8 cellular contexts compared by ENCODE assay signal in the genomic region with DNA sequence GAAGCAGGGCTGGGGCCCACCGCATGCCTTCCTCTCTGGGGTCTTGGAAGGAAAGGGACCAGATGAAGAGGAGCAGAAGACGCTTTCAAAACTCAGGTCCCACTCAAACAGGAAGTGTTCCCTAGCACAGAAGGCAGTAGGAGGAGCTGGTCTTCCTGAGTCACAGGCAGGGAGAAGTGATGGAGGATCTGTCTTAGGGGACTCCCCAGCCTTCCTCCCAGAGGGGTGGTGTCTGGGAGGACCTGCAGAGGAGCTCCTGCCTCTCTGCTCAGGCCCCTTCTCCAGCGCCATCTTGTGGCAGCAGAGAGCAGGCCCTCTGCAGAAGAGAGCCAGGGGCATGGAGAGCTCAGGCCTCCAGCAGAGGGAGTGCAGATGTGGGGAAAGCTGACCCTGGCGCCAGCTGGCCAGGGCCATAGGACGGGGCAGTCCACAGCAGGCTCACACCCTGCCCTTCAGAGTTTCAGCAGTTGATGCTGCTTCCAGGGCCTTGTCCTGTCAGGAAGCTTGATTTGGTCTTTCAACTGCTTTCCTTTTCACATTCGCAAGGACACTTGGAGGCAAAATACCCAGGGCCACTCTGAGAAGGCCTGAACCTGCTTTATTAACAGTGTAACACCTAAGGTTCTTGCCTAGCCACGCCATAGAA.
DNase-seq lines count a peak whose midpoint lies in the region; ATAC-seq and TF ChIP-seq lines count a peak whose summit lies in the region.

No MANE protein-coding gene starts in this region.

- CTCF ChIA-PET in OCI-LY7 (lab: Charles Lee; ENCODE audit: unreplicated experiment) = interaction anchor here (0.6 to 1.9 kb wide), 17 partner anchors 9 to 226 kb away, joined by 3 to 23 read pairs (median 4); a partner anchor contains a TSS

- peak overlapping the region; percentile 92 for H3K27ac Mint-ChIP-seq in activated T-cell treated with anti-CD3 and anti-CD28 coated beads, Interleukin-2, amount 50 U/mL, for 24 hours
- H3K27ac Mint-ChIP-seq in nephron progenitor cell = peak overlapping the region; percentile 48

- H3K4me3 Mint-ChIP-seq in activated T-cell treated with anti-CD3 and anti-CD28 coated beads, Interleukin-2, amount 50 U/mL, for 24 hours = peak overlapping the region; percentile 77
- peak overlapping the region; percentile 8 for H3K4me3 Mint-ChIP-seq in nephron progenitor cell

- DNase-seq in DMS 273 treated with DMSO at 0.1 percent for 48 hours (lab: John Stamatoyannopoulos, UW) = peak; percentile 72
- peak; percentile 86 for DNase-seq in OCI-LY7 (ENCODE audit: low spot score)
- DNase-seq in activated T-cell treated with anti-CD3 and anti-CD28 coated beads, Interleukin-2, amount 50 U/mL, for 24 hours = peak; percentile 81
- DNase-seq in fibroblast of mammary gland (ENCODE audit: low read depth) = peak; percentile 91
- DNase-seq in nephron progenitor cell = peak; percentile 89

- TF ChIP-seq CTCF in OCI-LY7 (conservative IDR thresholded peaks at IDR 0.05; ENCODE audit: low read length) (peak; percentile 95), fibroblast of mammary gland (conservative IDR thresholded peaks at IDR 0.05; ENCODE audit: control insufficient read depth, insufficient read depth, low read depth, low read length) (peak; percentile 99), nephron progenitor cell (IDR thresholded peaks at IDR 0.05) (peak; percentile 95)

- H3K36me3 ChIP-seq in OCI-LY7 (ENCODE audit: insufficient read depth, low read length) (no peaks in the 10 kb centered on the region), subcutaneous abdominal adipose tissue (ENCODE audit: control insufficient read depth in 5 of 5, insufficient read depth in 5 of 5, low read length in 5 of 5) (no peaks in the 10 kb centered on the region)

- H3K27me3 Mint-ChIP-seq in activated T-cell treated with anti-CD3 and anti-CD28 coated beads, Interleukin-2, amount 50 U/mL, for 24 hours = no peaks in the 10 kb centered on the region
- H3K27me3 Mint-ChIP-seq in nephron progenitor cell (ENCODE audit: low read depth, poor library complexity) = no peaks in the 10 kb centered on the region

- H3K4me1 ChIP-seq in OCI-LY7 (ENCODE audit: insufficient read depth, low read length, poor library complexity, severe bottlenecking) = peaks cover 32% of the 10 kb centered on the region
- peaks cover 0 to 21% (median 16%) of the 10 kb centered on the region in 5 donors for H3K4me1 ChIP-seq in subcutaneous abdominal adipose tissue (ENCODE audit: control insufficient read depth in 5 of 5, insufficient read depth in 5 of 5, low read length in 5 of 5)

- H3K36me3 Mint-ChIP-seq in activated T-cell treated with anti-CD3 and anti-CD28 coated beads, Interleukin-2, amount 50 U/mL, for 24 hours (ENCODE audit: low read depth) = no peaks in the 10 kb centered on the region
- no peaks in the 10 kb centered on the region for H3K36me3 Mint-ChIP-seq in nephron progenitor cell (ENCODE audit: low read depth)

- H3K27ac ChIP-seq in OCI-LY7 (ENCODE audit: low read depth, low read length, poor library complexity, severe bottlenecking) = no peak overlapping the region
- no peak overlapping the region for H3K27ac ChIP-seq in subcutaneous abdominal adipose tissue (ENCODE audit: low read depth, low read length)

- peak overlapping the region; percentile 68; the same call in 1 of the 2 replicates for H2AFZ ChIP-seq in OCI-LY7 (ENCODE audit: low read length)

- no peaks in the 10 kb centered on the region for H4K20me1 ChIP-seq in OCI-LY7 (ENCODE audit: insufficient read depth, low read length)

- H3K4me1 Mint-ChIP-seq in activated T-cell treated with anti-CD3 and anti-CD28 coated beads, Interleukin-2, amount 50 U/mL, for 24 hours (ENCODE audit: low read depth) = peaks cover 56% of the 10 kb centered on the region
- H3K4me1 Mint-ChIP-seq in nephron progenitor cell = peaks cover 62% of the 10 kb centered on the region

- H3K9me2 ChIP-seq in OCI-LY7 (ENCODE audit: insufficient read depth, low read length) = no peaks in the 10 kb centered on the region

- POLR2A ChIA-PET in OCI-LY7 (lab: Charles Lee) = interaction anchor here (0.6 to 2.3 kb wide), 7 partner anchors 9 to 228 kb away, joined by 3 to 12 read pairs (median 4); no protein-coding TSS in a partner anchor

- H3K9ac ChIP-seq in subcutaneous abdominal adipose tissue (ENCODE audit: low read length in 5 of 5) = peak overlapping the region in 2 of 5 donors; percentile 8 to 42

- no TSS peak for BruUV-seq in OCI-LY7 (replicated peaks; lab: Mats Ljungman, UMichigan)

- H3K9me3 ChIP-seq in OCI-LY7 (ENCODE audit: low read length) = no peaks in the 10 kb centered on the region
- H3K9me3 ChIP-seq in subcutaneous abdominal adipose tissue (ENCODE audit: control insufficient read depth in 5 of 5, low read length in 5 of 5) = no peaks in the 10 kb centered on the region

- no peaks in the 10 kb centered on the region for H3K79me2 ChIP-seq in OCI-LY7 (ENCODE audit: insufficient read depth, low read depth, low read length)

- intact Hi-C loops in OCI-LY7 (cut with micrococcal nuclease; ENCODE audit: unreplicated experiment) = loop anchor here (1.0 to 5.0 kb wide), 2 partner anchors 120 to 228 kb away; no protein-coding TSS in a partner anchor

- H3K27me3 ChIP-seq in subcutaneous abdominal adipose tissue (ENCODE audit: control insufficient read depth in 5 of 5, insufficient read depth in 4 of 5, low read length in 5 of 5) = no peaks in the 10 kb centered on the region

- no peak overlapping the region for H3K4me3 ChIP-seq in OCI-LY7 (ENCODE audit: low read depth, low read length, poor library complexity, severe bottlenecking)
- peak overlapping the region; percentile 16 for H3K4me3 ChIP-seq in fibroblast of mammary gland (ENCODE audit: control insufficient read depth, low read depth, low read length)
- H3K4me3 ChIP-seq in subcutaneous abdominal adipose tissue (ENCODE audit: low read depth in 1 of 5, low read length in 5 of 5) = peak overlapping the region in 3 of 5 donors; percentile 19 to 55 (median 20)

- H3K9me3 Mint-ChIP-seq in activated T-cell treated with anti-CD3 and anti-CD28 coated beads, Interleukin-2, amount 50 U/mL, for 24 hours = no peaks in the 10 kb centered on the region
- H3K9me3 Mint-ChIP-seq in nephron progenitor cell = no peaks in the 10 kb centered on the region

- ATAC-seq in GM19467 (IDR thresholded peaks at IDR 0.05; ENCODE audit: unreplicated experiment) (peak; percentile 96), HG03571 (IDR thresholded peaks at IDR 0.05; ENCODE audit: unreplicated experiment) (peak; percentile 99)

- peak overlapping the region; percentile 11; the same call in 1 of the 2 replicates for H3K4me2 ChIP-seq in OCI-LY7 (ENCODE audit: low read length)
